26 cellular contexts compared by ENCODE assay signal in the genomic region with DNA sequence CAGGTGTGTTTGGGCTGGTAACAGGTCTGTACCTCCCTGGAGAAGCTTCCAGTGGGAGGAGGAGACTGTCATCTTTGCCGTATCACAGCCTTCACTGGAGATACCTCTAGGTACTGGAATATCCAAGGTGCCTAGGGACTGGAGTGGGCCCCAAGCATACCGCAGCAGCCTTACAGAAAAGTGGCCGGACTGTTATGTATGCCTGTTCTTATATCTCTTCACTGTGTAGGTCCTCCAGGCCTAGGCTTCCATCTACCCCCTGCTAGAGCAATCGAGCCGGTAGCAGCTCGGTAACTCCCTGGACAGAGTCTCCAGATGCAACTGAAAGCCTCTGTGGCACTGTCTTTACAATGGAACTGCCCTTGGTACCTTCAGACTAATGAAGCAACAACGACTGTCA.
"Had no signal": no experiment of that assay in that cellular context is flagged by ENCODE, and none has a peak within 500 bp of the region (broad histone marks: within the 10 kb centered on the region; RNA-seq: fewer than 3 reads in every experiment).

No MANE protein-coding gene starts in this region.

- H2AFZ ChIP-seq: parathyroid adenoma had no signal

- H3K4me3 ChIP-seq: ovary, psoas muscle, right lobe of liver, sigmoid colon, stomach, thoracic aorta, thyroid gland, tibial nerve, upper lobe of left lung, uterus had no signal

- H3K79me2 ChIP-seq: parathyroid adenoma had no signal

- H3K27me3 ChIP-seq: neutrophil, ovary, right lobe of liver, sigmoid colon, stomach, thyroid gland, tibial nerve, upper lobe of left lung, uterus had no signal

- H3K27ac ChIP-seq: neutrophil, ovary, parathyroid adenoma, psoas muscle, right lobe of liver, sigmoid colon, stomach, thoracic aorta, thyroid gland, tibial nerve, upper lobe of left lung, uterus had no signal

- H3K4me1 ChIP-seq: parathyroid adenoma, psoas muscle, right lobe of liver, sigmoid colon, stomach, thyroid gland, tibial nerve, upper lobe of left lung, uterus had no signal

- ATAC-seq: naive thymus-derived CD8-positive, alpha-beta T cell; natural killer cell treated with Interleukin-12 subunit alpha and Interleukin-12 subunit beta and Interleukin-15 and Interleukin-18, amount 100 ng/mL, for 72 hours; psoas muscle; right cardiac atrium; right lobe of liver; stimulated activated effector memory CD8-positive, alpha-beta T cell treated with anti-CD3 and anti-CD28 coated beads, Interleukin-12 subunit alpha, Interleukin-12 subunit beta, amount 100 ng/mL, for 72 hours; stimulated activated naive B cell treated with anti-CD40 and anti-IgM and Interleukin-4, amounts not matched to agents 10 μg/mL and 1 μg/mL and 100 μg/mL, for 72 hours had no signal

- H3K36me3 ChIP-seq: neutrophil, ovary, right lobe of liver, sigmoid colon, stomach, thoracic aorta, thyroid gland, tibial nerve, upper lobe of left lung, uterus had no signal

- DNase-seq: naive thymus-derived CD8-positive, alpha-beta T cell; nephron progenitor cell; nucleus accumbens; ovary; psoas muscle; right cardiac atrium; right lobe of liver; sigmoid colon; small intestine; stimulated activated CD4-positive, alpha-beta T cell treated with anti-CD3 and anti-CD28 coated beads, Interleukin-15, amount 100 ng/mL, for 24 hours; stimulated activated CD4-positive, alpha-beta T cell treated with anti-CD3 and anti-CD28 coated beads, Interleukin-2, amount 100 ng/mL, for 24 hours; stimulated activated CD4-positive, alpha-beta T cell treated with anti-CD3 and anti-CD28 coated beads, Interleukin-2, amount 100 ng/mL, for 48 hours; stimulated activated CD4-positive, alpha-beta T cell treated with anti-CD3 and anti-CD28 coated beads, Interleukin-4, amount 100 ng/mL, for 24 hours; stimulated activated naive B cell treated with anti-CD40 and anti-IgM and Interleukin-4, amounts not matched to agents 10 μg/mL and 1 μg/mL and 100 μg/mL, for 72 hours; stimulated activated naive CD4-positive, alpha-beta T cell treated with Interleukin-2 at 50 U/mL for 16 hours; stomach; thyroid gland; trophoblast cell; upper lobe of left lung; uterus had no signal

- H3K9me3 ChIP-seq: neutrophil, ovary, sigmoid colon, thoracic aorta, thyroid gland, uterus had no signal
